Comparison of ENCODE assay signal across 35 cellular contexts in genomic region chr17:55546481-55546880, GRCh38. TPM values are rescaled to one million over a fixed set of nuclear protein-coding genes. Genes with fewer than 3 reads are reported as not detected.
"Had no signal": no experiment of that assay in that cellular context is flagged by ENCODE, and none has a peak within 500 bp of the region (broad histone marks: within the 10 kb centered on the region; RNA-seq: fewer than 3 reads in every experiment).

No MANE protein-coding gene starts in this region.

- H3K27me3 Mint-ChIP-seq: activated naive CD4-positive, alpha-beta T cell treated with anti-CD3 and anti-CD28 coated beads, Interleukin-2, amount 10 ng/mL, durations not matched to agents 7 days and 5 days had no signal

- H3K4me1 ChIP-seq: gastroesophageal sphincter, pancreas, psoas muscle, thyroid gland, upper lobe of left lung had no signal

- H3K27me3 ChIP-seq: brain microvascular endothelial cell, gastroesophageal sphincter, thyroid gland, upper lobe of left lung had no signal

- H3K36me3 ChIP-seq: brain microvascular endothelial cell, gastroesophageal sphincter, pancreas, thyroid gland, upper lobe of left lung had no signal

- FAIRE-seq: astrocyte, endothelial cell of umbilical vein, keratinocyte, pancreas, TTC549 had no signal

- H3K4me3 Mint-ChIP-seq: activated CD8-positive, alpha-beta T cell treated with anti-CD3 and anti-CD28 coated beads for 36 hours; activated naive CD4-positive, alpha-beta T cell treated with anti-CD3 and anti-CD28 coated beads, Interleukin-2, amount 10 ng/mL, durations not matched to agents 7 days and 5 days; activated naive CD8-positive, alpha-beta T cell treated with anti-CD3 and anti-CD28 coated beads, Interleukin-2, amount 10 ng/mL, durations not matched to agents 7 days and 5 days; naive thymus-derived CD4-positive, alpha-beta T cell; stimulated activated memory B cell treated with anti-CD40 and anti-IgM and Interleukin-4, amounts not matched to agents 10 μg/mL and 1 μg/mL and 100 μg/mL, for 72 hours; stimulated activated naive CD8-positive, alpha-beta T cell treated with anti-CD3 and anti-CD28 coated beads, Interleukin-15, amount 100 ng/mL, for 72 hours had no signal

- DNase-seq: activated CD4-positive, alpha-beta T cell treated with anti-CD3 and anti-CD28 coated beads for 48 hours; activated CD8-positive, alpha-beta T cell treated with anti-CD3 and anti-CD28 coated beads for 36 hours; activated gamma-delta T cell; activated naive CD4-positive, alpha-beta T cell treated with anti-CD3 and anti-CD28 coated beads, Interleukin-2, amount 10 ng/mL, durations not matched to agents 7 days and 5 days; activated naive CD8-positive, alpha-beta T cell treated with anti-CD3 and anti-CD28 coated beads, Interleukin-2, amount 10 ng/mL, durations not matched to agents 7 days and 5 days; amniotic stem cell; brain microvascular endothelial cell; cortex of kidney; hippocampal formation; left cardiac atrium; left ventricle myocardium superior; mammary epithelial cell; naive thymus-derived CD4-positive, alpha-beta T cell; pancreas; psoas muscle; stimulated activated CD4-positive, alpha-beta T cell treated with anti-CD3 and anti-CD28 coated beads, Interleukin-1b, Interleukin-23, amount 100 ng/mL, for 48 hours; stimulated activated CD4-positive, alpha-beta T cell treated with anti-CD3 and anti-CD28 coated beads, Interleukin-4, amount 100 ng/mL, for 4 hours; stimulated activated CD8-positive, alpha-beta memory T cell treated with anti-CD3 and anti-CD28 coated beads, Interleukin-4, amount 100 ng/mL, for 48 hours; stimulated activated naive CD8-positive, alpha-beta T cell treated with anti-CD3 and anti-CD28 coated beads, Interleukin-15, amount 100 ng/mL, for 72 hours; thyroid gland; upper lobe of left lung had no signal

- H3K27ac Mint-ChIP-seq: activated CD8-positive, alpha-beta T cell treated with anti-CD3 and anti-CD28 coated beads for 36 hours; activated naive CD4-positive, alpha-beta T cell treated with anti-CD3 and anti-CD28 coated beads, Interleukin-2, amount 10 ng/mL, durations not matched to agents 7 days and 5 days; activated naive CD8-positive, alpha-beta T cell treated with anti-CD3 and anti-CD28 coated beads, Interleukin-2, amount 10 ng/mL, durations not matched to agents 7 days and 5 days; naive thymus-derived CD4-positive, alpha-beta T cell; stimulated activated memory B cell treated with anti-CD40 and anti-IgM and Interleukin-4, amounts not matched to agents 10 μg/mL and 1 μg/mL and 100 μg/mL, for 72 hours; stimulated activated naive CD8-positive, alpha-beta T cell treated with anti-CD3 and anti-CD28 coated beads, Interleukin-15, amount 100 ng/mL, for 72 hours had no signal

- H3K27ac ChIP-seq: brain microvascular endothelial cell, gastroesophageal sphincter, pancreas, psoas muscle, thyroid gland, upper lobe of left lung, VCaP had no signal

- H3K9me3 ChIP-seq: pancreas, thyroid gland, upper lobe of left lung had no signal

- ATAC-seq: activated CD8-positive, alpha-beta T cell treated with anti-CD3 and anti-CD28 coated beads for 36 hours; gastroesophageal sphincter; naive thymus-derived CD4-positive, alpha-beta T cell; pancreas; psoas muscle; stimulated activated memory B cell treated with anti-CD40 and anti-IgM and Interleukin-4, amounts not matched to agents 10 μg/mL and 1 μg/mL and 100 μg/mL, for 72 hours; stimulated activated naive CD8-positive, alpha-beta T cell treated with anti-CD3 and anti-CD28 coated beads, Interleukin-15, amount 100 ng/mL, for 72 hours had no signal

- H3K4me1 Mint-ChIP-seq: activated naive CD4-positive, alpha-beta T cell treated with anti-CD3 and anti-CD28 coated beads, Interleukin-2, amount 10 ng/mL, durations not matched to agents 7 days and 5 days; activated naive CD8-positive, alpha-beta T cell treated with anti-CD3 and anti-CD28 coated beads, Interleukin-2, amount 10 ng/mL, durations not matched to agents 7 days and 5 days had no signal

- H3K36me3 Mint-ChIP-seq: activated naive CD4-positive, alpha-beta T cell treated with anti-CD3 and anti-CD28 coated beads, Interleukin-2, amount 10 ng/mL, durations not matched to agents 7 days and 5 days; activated naive CD8-positive, alpha-beta T cell treated with anti-CD3 and anti-CD28 coated beads, Interleukin-2, amount 10 ng/mL, durations not matched to agents 7 days and 5 days; stimulated activated memory B cell treated with anti-CD40 and anti-IgM and Interleukin-4, amounts not matched to agents 10 μg/mL and 1 μg/mL and 100 μg/mL, for 72 hours had no signal

- H3K9me3 Mint-ChIP-seq: activated CD8-positive, alpha-beta T cell treated with anti-CD3 and anti-CD28 coated beads for 36 hours; activated naive CD8-positive, alpha-beta T cell treated with anti-CD3 and anti-CD28 coated beads, Interleukin-2, amount 10 ng/mL, durations not matched to agents 7 days and 5 days; stimulated activated memory B cell treated with anti-CD40 and anti-IgM and Interleukin-4, amounts not matched to agents 10 μg/mL and 1 μg/mL and 100 μg/mL, for 72 hours; stimulated activated naive CD8-positive, alpha-beta T cell treated with anti-CD3 and anti-CD28 coated beads, Interleukin-15, amount 100 ng/mL, for 72 hours had no signal

- H3K4me3 ChIP-seq: gastroesophageal sphincter, pancreas, psoas muscle, smooth muscle cell, thyroid gland, upper lobe of left lung had no signal

RNA-seq across cellular contexts. Expression of gene SMIM36, which starts 35.2 kb away (rescaled TPM):
- total RNA-seq: activated CD8-positive, alpha-beta T cell treated with anti-CD3 and anti-CD28 coated beads for 36 hours; activated naive CD8-positive, alpha-beta T cell treated with anti-CD3 and anti-CD28 coated beads, Interleukin-2, amount 10 ng/mL, durations not matched to agents 7 days and 5 days; astrocyte; cardiac septum; cerebellum; endothelial cell of umbilical vein; fibroblast of lung; fibroblast of villous mesenchyme; gastroesophageal sphincter; left cardiac atrium; left ventricle myocardium superior; mammary epithelial cell; naive thymus-derived CD4-positive, alpha-beta T cell; pancreas; psoas muscle; smooth muscle cell; thyroid gland; upper lobe of left lung had no signal
- polyA plus RNA-seq: endothelial cell of umbilical vein; esophagus; fibroblast of lung; keratinocyte; mammary epithelial cell; naive thymus-derived CD4-positive, alpha-beta T cell; neural cell; psoas muscle; smooth muscle cell had no signal
